Comparison of ENCODE assay signal across 10 cellular contexts in the genomic region with DNA sequence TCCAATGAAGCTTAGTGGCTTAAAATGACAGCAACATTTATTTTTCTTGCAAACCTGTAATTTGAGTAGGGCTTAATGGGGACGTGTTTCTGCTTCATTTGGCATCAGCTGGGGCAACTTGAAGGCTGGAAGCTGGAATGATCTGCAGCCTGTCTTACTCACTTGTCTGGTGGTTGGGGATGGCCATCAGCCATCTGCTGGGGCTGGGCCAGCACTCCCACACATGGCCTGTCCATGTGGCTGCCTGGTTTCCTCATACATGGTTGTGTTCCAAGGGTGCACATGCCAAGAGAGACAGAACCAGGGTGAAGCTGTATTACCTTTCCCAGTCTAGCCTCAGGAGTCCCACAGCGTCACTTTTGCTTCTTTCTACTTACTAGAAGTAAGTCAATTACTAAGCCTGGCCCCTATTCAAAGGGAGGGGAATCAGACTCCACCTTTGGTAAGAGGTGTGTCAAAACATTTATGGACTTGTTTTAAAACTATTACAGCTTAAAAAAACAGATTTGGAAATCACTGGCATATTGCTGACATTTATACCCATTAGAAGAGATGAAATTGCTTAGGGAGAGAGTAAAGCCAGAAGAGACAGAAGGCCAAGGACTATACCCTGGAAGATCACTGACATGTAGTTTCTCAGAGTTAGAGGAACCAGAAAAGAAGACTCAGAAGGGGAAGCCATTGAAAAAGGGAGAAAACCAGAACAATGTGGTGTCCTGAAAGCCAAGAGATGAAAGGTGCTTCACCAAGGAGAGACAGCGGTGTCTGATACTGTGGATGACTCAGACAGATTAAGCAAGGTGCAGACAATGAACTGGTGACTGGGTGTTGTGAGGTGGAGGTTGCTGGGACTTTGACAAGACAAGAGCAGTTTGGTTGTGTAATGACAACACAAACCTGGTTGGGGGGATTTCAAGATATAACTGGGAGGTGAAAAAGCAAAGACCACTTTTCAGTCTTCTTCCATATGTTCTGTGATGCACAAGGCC.
A peak's percentile ranks its signal among the peaks of the same experiment; 100 is the strongest.
DNase-seq lines count a peak whose midpoint lies in the region; ATAC-seq and TF ChIP-seq lines count a peak whose summit lies in the region.
"Had no signal": no experiment of that assay in that cellular context is flagged by ENCODE, and none has a peak within 500 bp of the region (broad histone marks: within the 10 kb centered on the region; RNA-seq: fewer than 3 reads in every experiment).

No MANE protein-coding gene starts in this region.

- no peak overlapping the region for H3K4me3 ChIP-seq in skeletal muscle cell (ENCODE audit: low read depth, low read length)

- H3K27me3 ChIP-seq in foreskin keratinocyte: no peaks in the 10 kb centered on the region

- no peak for TF ChIP-seq CTCF in foreskin keratinocyte (conservative IDR thresholded peaks at IDR 0.05)

- H3K4me1 ChIP-seq in foreskin keratinocyte: peaks cover 4% of the 10 kb centered on the region

- ATAC-seq in GM21423 (IDR thresholded peaks at IDR 0.05; ENCODE audit: unreplicated experiment) (peak; percentile 65), foreskin keratinocyte (peak; percentile 99), HG03196 (IDR thresholded peaks at IDR 0.05; ENCODE audit: unreplicated experiment) (no peak), GM18520 (IDR thresholded peaks at IDR 0.05; ENCODE audit: unreplicated experiment) (no peak)

- peak overlapping the region; percentile 34 for H3K27ac ChIP-seq in foreskin keratinocyte

- DNase-seq in foreskin keratinocyte: peak; percentile 72 to 78
- peak; percentile 97 for DNase-seq in skeletal muscle cell (ENCODE audit: low read depth)
- no peak for DNase-seq in GF-D8 (lab: John Stamatoyannopoulos, UW)
- no peak for DNase-seq in NCI-H345 treated with DMSO at 0.1 percent for 48 hours (lab: John Stamatoyannopoulos, UW; ENCODE audit: unreplicated experiment)
- DNase-seq: activated naive CD4-positive, alpha-beta T cell treated with Interleukin-2 at 50 U/mL for 16 hours; NCI-H187 had no signal

TF ChIP-seq in PFSK-1, 5 proteins besides CTCF, POLR2A, EP300 and RAD21:
- TF ChIP-seq REST (IDR thresholded peaks at IDR 0.05; ENCODE audit: insufficient read depth in 1 of 2, low read depth in 2 of 2, low read length in 2 of 2) (0 out of 4 replicates have a peak, but pooled peaks of 1 of the 2 experiments have one; percentile 14), TAF1 (IDR thresholded peaks at IDR 0.05; ENCODE audit: borderline replicate concordance, insufficient read depth, low read length) (no peak), FOXP2 (optimal IDR thresholded peaks at IDR 0.05; ENCODE audit: borderline replicate concordance, extremely low read depth, extremely low read length, insufficient read depth) (peak; percentile 73)

Comparison
In these comparisons a context has a peak if more than half of its experiments do, and no peak if none do; other contexts are left out.
1. ATAC-seq: peak in GM21423 (single experiment) and foreskin keratinocyte (single experiment); none in HG03196 (single experiment) and GM18520 (single experiment).
2. DNase-seq: peak in foreskin keratinocyte (2 of 2) and skeletal muscle cell (single experiment); none in GF-D8 (single experiment) and NCI-H345 treated with DMSO at 0.1 percent for 48 hours (single experiment).